Comparison of ENCODE assay signal across 24 cellular contexts in genomic region chr3:126292318-126293070, GRCh38.
A peak's percentile ranks its signal among the peaks of the same experiment; 100 is the strongest.
DNase-seq lines count a peak whose midpoint lies in the region; ATAC-seq and TF ChIP-seq lines count a peak whose summit lies in the region.
"Had no signal": no experiment of that assay in that cellular context is flagged by ENCODE, and none has a peak within 500 bp of the region (broad histone marks: within the 10 kb centered on the region; RNA-seq: fewer than 3 reads in every experiment).

No MANE protein-coding gene starts in this region.

- no peak for DNase-seq in IMR-90
- DNase-seq in endothelial cell (ENCODE audit: low spot score) = no peak
- peak; percentile 39 for DNase-seq in left kidney (ENCODE audit: low read depth, low spot score)
- peak; percentile 57 for DNase-seq in osteocyte (ENCODE audit: extremely low spot score, unreplicated experiment)
- DNase-seq in mammary epithelial cell = no peak
- no peak for DNase-seq in CD1c-positive myeloid dendritic cell (ENCODE audit: extremely low spot score)
- DNase-seq: AML-193; CD4-positive, alpha-beta memory T cell; COR-L47; DMS53; HFFc6; Karpas-422; NCI-H1105; NCI-H146; NCI-H1930; NCI-H2107; NCI-H446; NCI-H524 treated with DMSO at 0.1 percent for 48 hours; NCI-H774 had no signal

- no peak overlapping the region for H3K4me2 ChIP-seq in IMR-90 (ENCODE audit: low read depth, low read length)
- no peak overlapping the region for H3K4me2 ChIP-seq in mammary epithelial cell (ENCODE audit: insufficient read depth, low read depth, low read length)

- H3K14ac ChIP-seq in IMR-90 (replicated peaks; ENCODE audit: low read depth, low read length) = no peak overlapping the region

- 0 out of 3 replicates have a peak overlapping the region, but pooled peaks have one; percentile 17 for H2BK15ac ChIP-seq in IMR-90 (ENCODE audit: low read depth, low read length)

- TF ChIP-seq CTCF in IMR-90 (conservative IDR thresholded peaks at IDR 0.05; ENCODE audit: low read depth, low read length) (no peak), endothelial cell (IDR thresholded peaks at IDR 0.05; ENCODE audit: unreplicated experiment) (no peak), osteocyte (IDR thresholded peaks at IDR 0.05) (no peak), mammary epithelial cell (conservative IDR thresholded peaks at IDR 0.05 in 1 of 2, IDR thresholded peaks at IDR 0.05 in 1 of 2; ENCODE audit: extremely low read depth in 1 of 2, insufficient read depth in 1 of 2, low read depth in 1 of 2, low read length in 2 of 2) (no peak)

- peak overlapping the region; percentile 26 for H3K4me3 Mint-ChIP-seq in endothelial cell (ENCODE audit: unreplicated experiment)
- no peak overlapping the region for H3K4me3 Mint-ChIP-seq in osteocyte (ENCODE audit: unreplicated experiment)
- H3K4me3 Mint-ChIP-seq: CD4-positive, alpha-beta memory T cell; GM23338; HFFc6 had no signal

- H3K27ac Mint-ChIP-seq in endothelial cell (ENCODE audit: unreplicated experiment) = peak overlapping the region; percentile 8
- no peak overlapping the region for H3K27ac Mint-ChIP-seq in osteocyte (ENCODE audit: unreplicated experiment)
- H3K27ac Mint-ChIP-seq: CD4-positive, alpha-beta memory T cell; GM23338; HFFc6 had no signal

- H4K20me1 ChIP-seq in IMR-90 (ENCODE audit: insufficient read depth, low read length) (no peaks in the 10 kb centered on the region), mammary epithelial cell (ENCODE audit: insufficient read depth, low read length) (no peaks in the 10 kb centered on the region)
- H4K20me1 ChIP-seq: BLaER1 treated with 17β-estradiol and CSF1 and Interleukin-3, amounts not matched to agents 10 nM and 100 nM had no signal

- no peak overlapping the region for H3K4me3 ChIP-seq in IMR-90 (ENCODE audit: insufficient read depth, low read depth, low read length)
- no peak overlapping the region for H3K4me3 ChIP-seq in mammary epithelial cell (replicated peaks in 1 of 3; ENCODE audit: insufficient read depth in 1 of 3, low read depth in 2 of 3, low read length in 3 of 3)
- H3K4me3 ChIP-seq: BLaER1 treated with 17β-estradiol and CSF1 and Interleukin-3, amounts not matched to agents 10 nM and 100 nM; GM23338; HAP-1 had no signal

- H3K4me1 ChIP-seq in IMR-90 (ENCODE audit: control insufficient read depth, insufficient read depth, low read length) (peaks cover 7% of the 10 kb centered on the region), mammary epithelial cell (ENCODE audit: insufficient read depth, low read length) (peaks cover 11% of the 10 kb centered on the region)
- H3K4me1 ChIP-seq: HAP-1 had no signal

- H3K18ac ChIP-seq in IMR-90 (ENCODE audit: low read depth, low read length) = no peak overlapping the region

- no peak overlapping the region for H2BK20ac ChIP-seq in IMR-90 (ENCODE audit: low read depth, low read length)

- TF ChIP-seq RAD21 in IMR-90 (IDR thresholded peaks at IDR 0.05; ENCODE audit: low read length) = no peak

- H3K4me1 Mint-ChIP-seq in endothelial cell (ENCODE audit: unreplicated experiment) (peaks cover 31% of the 10 kb centered on the region), osteocyte (ENCODE audit: unreplicated experiment) (peaks cover 6% of the 10 kb centered on the region)

- H3K36me3 ChIP-seq in IMR-90 (ENCODE audit: control insufficient read depth, insufficient read depth, low read length) (no peaks in the 10 kb centered on the region), mammary epithelial cell (ENCODE audit: insufficient read depth, low read length) (no peaks in the 10 kb centered on the region)
- H3K36me3 ChIP-seq: BLaER1 treated with 17β-estradiol and CSF1 and Interleukin-3, amounts not matched to agents 10 nM and 100 nM; HAP-1 had no signal

- ATAC-seq in IMR-90 (ENCODE audit: low read depth) = no peak
- no peak for ATAC-seq in HG02938 (IDR thresholded peaks at IDR 0.05; ENCODE audit: unreplicated experiment)
- ATAC-seq in GM21717 (IDR thresholded peaks at IDR 0.05; ENCODE audit: unreplicated experiment) = no peak
- ATAC-seq: GM23338 had no signal

- dilution Hi-C loops in IMR-90 (cut with HindIII; ENCODE audit: low sequenced_read_pairs, unreplicated experiment) (no loop called here), mammary epithelial cell (cut with HindIII; ENCODE audit: low sequenced_read_pairs) (no loop called here)

- no peak overlapping the region for H3K4ac ChIP-seq in IMR-90 (ENCODE audit: low read depth, low read length)

- no peak overlapping the region for H2BK120ac ChIP-seq in IMR-90 (ENCODE audit: low read depth, low read length)

- no TSS peak for BruUV-seq in IMR-90 (replicated peaks; lab: Mats Ljungman, UMichigan)
- BruUV-seq in mammary epithelial cell (replicated peaks; lab: Mats Ljungman, UMichigan) = no TSS peak

- H3K9me3 ChIP-seq in IMR-90 (ENCODE audit: control insufficient read depth, insufficient read depth, low read length) (no peaks in the 10 kb centered on the region), mammary epithelial cell (replicated peaks; ENCODE audit: insufficient read depth, low read length) (no peaks in the 10 kb centered on the region)
- H3K9me3 ChIP-seq: BLaER1 treated with 17β-estradiol and CSF1 and Interleukin-3, amounts not matched to agents 10 nM and 100 nM; HAP-1 had no signal

- no peak overlapping the region for H4K91ac ChIP-seq in IMR-90 (ENCODE audit: insufficient read depth, low read depth, low read length)

- intact Hi-C loops in IMR-90 (cut with micrococcal nuclease) (no loop called here), mammary epithelial cell (cut with micrococcal nuclease) (no loop called here)

- POLR2A ChIA-PET in IMR-90 (lab: Charles Lee; ENCODE audit: unreplicated experiment) = no interaction called here

- no peak overlapping the region for H3K9ac ChIP-seq in IMR-90 (ENCODE audit: low read depth, low read length)
- H3K9ac ChIP-seq in mammary epithelial cell (ENCODE audit: insufficient read depth, low read length) = no peak overlapping the region
- H3K9ac ChIP-seq: BLaER1 treated with 17β-estradiol and CSF1 and Interleukin-3, amounts not matched to agents 10 nM and 100 nM had no signal

- CTCF ChIA-PET in IMR-90 (lab: Yijun Ruan, JAX) = no interaction called here
- CTCF ChIA-PET in mammary epithelial cell (lab: Charles Lee; ENCODE audit: low non-redundant PET) = no interaction called here

- in situ Hi-C loops in IMR-90 (cut with MboI; ENCODE audit: low sequenced_read_pairs) = no loop called here
- in situ Hi-C loops in mammary epithelial cell (cut with MboI; ENCODE audit: low sequenced_read_pairs in 2 of 2) = no loop called here

- H2AFZ ChIP-seq in IMR-90 (replicated peaks; ENCODE audit: low read length, poor library complexity) (no peak overlapping the region), mammary epithelial cell (ENCODE audit: low read depth, low read length) (no peak overlapping the region)
- H2AFZ ChIP-seq: GM23338 had no signal

- H3K36me3 Mint-ChIP-seq in endothelial cell (ENCODE audit: low read depth, unreplicated experiment) (peaks cover 6% of the 10 kb centered on the region), osteocyte (ENCODE audit: unreplicated experiment) (no peaks in the 10 kb centered on the region)
- H3K36me3 Mint-ChIP-seq: CD4-positive, alpha-beta memory T cell had no signal

- WGBS in IMR-90 (ENCODE audit: extremely low coverage in 2 of 2, insufficient read length in 1 of 2), 2 experiments = 60% methylated on average over 1 of the region's 11 CpGs; no CpG with 5 or more reads in 1 of the 2 experiments
- WGBS in mammary epithelial cell (ENCODE audit: low coverage, missing lambda C conversion rate) = 88% methylated on average over 9 of the region's 11 CpGs

- no peak overlapping the region for H3K23ac ChIP-seq in IMR-90 (ENCODE audit: low read depth, low read length)

- H3K9me1 ChIP-seq in IMR-90 (ENCODE audit: insufficient read depth, low read length) = no peaks in the 10 kb centered on the region

- TF ChIP-seq POLR2A in IMR-90 (IDR thresholded peaks at IDR 0.05; ENCODE audit: low read depth, low read length) = no peak

- H4K8ac ChIP-seq in IMR-90 (ENCODE audit: low read depth in 2 of 2, low read length in 2 of 2) = no peak overlapping the region

- no peak overlapping the region for H2BK5ac ChIP-seq in IMR-90 (ENCODE audit: low read depth, low read length, poor library complexity, severe bottlenecking)

- H2AK5ac ChIP-seq in IMR-90 (ENCODE audit: low read depth, low read length) = peak overlapping the region; percentile 30; the same call in 1 of the 2 replicates

- H3K56ac ChIP-seq in IMR-90 (ENCODE audit: extremely low read depth, insufficient read depth, low read length) = no peak overlapping the region

- H3K27me3 ChIP-seq in IMR-90 (ENCODE audit: control insufficient read depth, insufficient read depth, low read length) (peaks cover 9% of the 10 kb centered on the region), mammary epithelial cell (ENCODE audit: insufficient read depth, low read length) (no peaks in the 10 kb centered on the region)

- H3K27ac ChIP-seq in IMR-90 (ENCODE audit: insufficient read depth, low read length) = no peak overlapping the region
- no peak overlapping the region for H3K27ac ChIP-seq in mammary epithelial cell (ENCODE audit: insufficient read depth, low read depth, low read length)
- H3K27ac ChIP-seq: BLaER1 treated with 17β-estradiol and CSF1 and Interleukin-3, amounts not matched to agents 10 nM and 100 nM had no signal

- peaks cover 13% of the 10 kb centered on the region for H3K27me3 Mint-ChIP-seq in endothelial cell (ENCODE audit: unreplicated experiment)
- peaks cover 20% of the 10 kb centered on the region for H3K27me3 Mint-ChIP-seq in osteocyte (ENCODE audit: unreplicated experiment)

- no peaks in the 10 kb centered on the region for H3K79me1 ChIP-seq in IMR-90 (ENCODE audit: low read depth in 1 of 2, low read length in 2 of 2)

- H3K9me3 Mint-ChIP-seq in endothelial cell (ENCODE audit: unreplicated experiment) = peaks cover 5% of the 10 kb centered on the region
- H3K9me3 Mint-ChIP-seq in osteocyte (ENCODE audit: unreplicated experiment) = no peaks in the 10 kb centered on the region
- H3K9me3 Mint-ChIP-seq: CD4-positive, alpha-beta memory T cell; GM23338; HFFc6 had no signal

- H2AK9ac ChIP-seq in IMR-90 (replicated peaks; ENCODE audit: low read depth, low read length, poor library complexity) = no peak overlapping the region

- H4K5ac ChIP-seq in IMR-90 (ENCODE audit: low read depth, low read length) = no peak overlapping the region

- no peaks in the 10 kb centered on the region for H3K79me2 ChIP-seq in mammary epithelial cell (ENCODE audit: insufficient read depth, low read length)

TF ChIP-seq in IMR-90, 13 proteins besides CTCF, POLR2A, EP300 and RAD21 (continues in another document):
- TF ChIP-seq CEBPB (IDR thresholded peaks at IDR 0.05; ENCODE audit: low read depth, low read length) (no peak), NFE2L2 (IDR thresholded peaks at IDR 0.05; ENCODE audit: low read depth, low read length) (no peak), MAZ (IDR thresholded peaks at IDR 0.05; ENCODE audit: borderline replicate concordance, low read depth, low read length) (no peak), RCOR1 (IDR thresholded peaks at IDR 0.05; ENCODE audit: insufficient replicate concordance, low read length) (no peak), RFX5 (IDR thresholded peaks at IDR 0.05; ENCODE audit: low read depth, low read length) (no peak), SMC3 (IDR thresholded peaks at IDR 0.05; ENCODE audit: low read depth, low read length) (no peak), MAFK (IDR thresholded peaks at IDR 0.05; ENCODE audit: low read depth, low read length) (no peak), BHLHE40 (IDR thresholded peaks at IDR 0.05; ENCODE audit: low read depth, low read length) (no peak), CHD1 (IDR thresholded peaks at IDR 0.05; ENCODE audit: low read depth, low read length) (no peak)

Comparison
In these comparisons a context has a peak if more than half of its experiments do, and no peak if none do; other contexts are left out.
1. DNase-seq: peak in left kidney (single experiment) and osteocyte (single experiment); none in IMR-90 (single experiment), endothelial cell (single experiment), mammary epithelial cell (single experiment) and CD1c-positive myeloid dendritic cell (single experiment).